Comparison of ENCODE assay signal across 8 cellular contexts in genomic region chr6:35370124-35370741, GRCh38. TPM values are rescaled to one million over a fixed set of nuclear protein-coding genes. Genes with fewer than 3 reads are reported as not detected.
DNase-seq lines count a peak whose midpoint lies in the region; ATAC-seq and TF ChIP-seq lines count a peak whose summit lies in the region.

No MANE protein-coding gene starts in this region.

- TF ChIP-seq CTCF in AG04450 (IDR thresholded peaks at IDR 0.05; ENCODE audit: low read depth, low read length): no peak
- TF ChIP-seq CTCF in NB4 (IDR thresholded peaks at IDR 0.05; ENCODE audit: low read depth, low read length): no peak
- TF ChIP-seq CTCF in foreskin fibroblast (IDR thresholded peaks at IDR 0.05; ENCODE audit: low read depth, low read length): no peak

- CTCF ChIA-PET in AG04450 (lab: Charles Lee): interaction anchor here (1.6 kb wide), 1 partner anchor 77 kb away, joined by 3 read pairs; no protein-coding TSS in a partner anchor

- DNase-seq in AG04450 (ENCODE audit: low read depth, low spot score) (peak; percentile 46), NB4 (ENCODE audit: low read depth) (peak; percentile 99), activated T-cell treated with anti-CD3 and anti-CD28 coated beads for 48 hours (ENCODE audit: low read depth) (peak; percentile 45), foreskin fibroblast (peak; percentile 98), pons (ENCODE audit: low spot score) (peak; percentile 91), COR-L47 (lab: John Stamatoyannopoulos, UW) (no peak), NCI-H1048 (lab: John Stamatoyannopoulos, UW) (no peak)

- POLR2A ChIA-PET in AG04450 (lab: Yijun Ruan, JAX): interaction anchor here (1.6 kb wide), 1 partner anchor 58 kb away, joined by 6 read pairs; no protein-coding TSS in a partner anchor

- ATAC-seq in GM19463 (IDR thresholded peaks at IDR 0.05; ENCODE audit: unreplicated experiment): peak; percentile 57

- no peaks in the 10 kb centered on the region for H3K27me3 ChIP-seq in AG04450 (ENCODE audit: control insufficient read depth, insufficient read depth, low read length)

- no peaks in the 10 kb centered on the region for H3K9me3 ChIP-seq in AG04450 (ENCODE audit: control insufficient read depth, insufficient read depth, low read length)

- TF ChIP-seq POLR2A in NB4 (IDR thresholded peaks at IDR 0.05; ENCODE audit: extremely low read depth, insufficient read length): no peak

- no peak overlapping the region; the same call in 1 of the 2 replicates for H3K4me3 ChIP-seq in AG04450 (ENCODE audit: low read depth, low read length)
- peak overlapping the region; percentile 35 for H3K4me3 ChIP-seq in NB4 (ENCODE audit: low read depth, low read length)
- H3K4me3 ChIP-seq in foreskin fibroblast (ENCODE audit: low read depth in 1 of 2, low read length in 2 of 2): no peak overlapping the region

- H3K27ac ChIP-seq in AG04450 (ENCODE audit: low read depth, low read length): peak overlapping the region; percentile 91

RNA-seq across cellular contexts. Expression of gene PPARD, which starts 27.9 kb away (rescaled TPM):
- 26.9 and 32.9 TPM in 2 replicates for polyA plus RNA-seq in AG04450 (2011; rRNA removed)
- 28.9 and 37.3 TPM in 2 replicates for polyA minus RNA-seq in AG04450 (2011; rRNA and poly(A)+ RNA removed)

Comparison
In these comparisons a context has a peak if more than half of its experiments do, and no peak if none do; other contexts are left out.
1. DNase-seq: peak in AG04450 (single experiment), NB4 (single experiment), activated T-cell treated with anti-CD3 and anti-CD28 coated beads for 48 hours (single experiment), foreskin fibroblast (2 of 2) and pons (single experiment); none in COR-L47 (single experiment) and NCI-H1048 (single experiment).